Comparison of ENCODE assay signal across 9 cellular contexts in genomic region chr18:3255611-3256165, GRCh38. TPM values are rescaled to one million over a fixed set of nuclear protein-coding genes. Genes with fewer than 3 reads are reported as not detected.
DNase-seq lines count a peak whose midpoint lies in the region; ATAC-seq lines count a peak whose summit lies in the region.
"Had no signal": no experiment of that assay in that cellular context is flagged by ENCODE, and none has a peak within 500 bp of the region (broad histone marks: within the 10 kb centered on the region; RNA-seq: fewer than 3 reads in every experiment).

No MANE protein-coding gene starts in this region.

- no peak for DNase-seq in activated CD4-positive, alpha-beta T cell treated with anti-CD3 and anti-CD28 coated beads, Interleukin-2, amount 10 ng/mL, durations not matched to agents 24 days and 14 days
- no peak for DNase-seq in activated CD4-positive, alpha-beta T cell treated with anti-CD3 and anti-CD28 coated beads, Interleukin-2, amount 50 U/mL, for 4 hours
- no peak for DNase-seq in T-helper 17 cell
- DNase-seq in epithelial cell of prostate (ENCODE audit: low read depth, low spot score), result no peak
- no peak for DNase-seq in stimulated activated naive B cell treated with anti-CD40 and anti-IgM and Interleukin-4, amounts not matched to agents 10 μg/mL and 1 μg/mL and 100 μg/mL, for 72 hours
- no peak for DNase-seq in GF-D8 (lab: John Stamatoyannopoulos, UW)
- DNase-seq in cerebellar nuclear complex (lab: John Stamatoyannopoulos, UW), result no peak
- DNase-seq: activated CD4-positive, alpha-beta T cell treated with anti-CD3 and anti-CD28 coated beads, Interleukin-2, amount 50 U/mL, for 1 hour had no signal

- H3K9me3 ChIP-seq in T-helper 17 cell (ENCODE audit: control insufficient read depth, low read length, poor library complexity, severe bottlenecking), result no peaks in the 10 kb centered on the region

- no peaks in the 10 kb centered on the region for H3K9me3 Mint-ChIP-seq in activated CD4-positive, alpha-beta T cell treated with anti-CD3 and anti-CD28 coated beads, Interleukin-2, amount 10 ng/mL, durations not matched to agents 24 days and 14 days
- H3K9me3 Mint-ChIP-seq in stimulated activated naive B cell treated with anti-CD40 and anti-IgM and Interleukin-4, amounts not matched to agents 10 μg/mL and 1 μg/mL and 100 μg/mL, for 72 hours, result no peaks in the 10 kb centered on the region

- H3K27ac Mint-ChIP-seq in activated CD4-positive, alpha-beta T cell treated with anti-CD3 and anti-CD28 coated beads, Interleukin-2, amount 10 ng/mL, durations not matched to agents 24 days and 14 days, result peak overlapping the region; percentile 6
- H3K27ac Mint-ChIP-seq in T-helper 17 cell, result peak overlapping the region; percentile 95
- H3K27ac Mint-ChIP-seq in stimulated activated naive B cell treated with anti-CD40 and anti-IgM and Interleukin-4, amounts not matched to agents 10 μg/mL and 1 μg/mL and 100 μg/mL, for 72 hours, result peak overlapping the region; percentile 56

- ATAC-seq in T-helper 17 cell (no peak), HG02759 (IDR thresholded peaks at IDR 0.05; ENCODE audit: unreplicated experiment) (no peak)
- peak; percentile 65 to 68 for ATAC-seq in stimulated activated naive B cell treated with anti-CD40 and anti-IgM and Interleukin-4, amounts not matched to agents 10 μg/mL and 1 μg/mL and 100 μg/mL, for 72 hours (replicated peaks)

- H3K36me3 Mint-ChIP-seq in activated CD4-positive, alpha-beta T cell treated with anti-CD3 and anti-CD28 coated beads, Interleukin-2, amount 10 ng/mL, durations not matched to agents 24 days and 14 days (ENCODE audit: low read depth), result peaks cover 60% of the 10 kb centered on the region
- H3K36me3 Mint-ChIP-seq in T-helper 17 cell (ENCODE audit: low read depth), result peaks cover 13% of the 10 kb centered on the region
- H3K36me3 Mint-ChIP-seq in stimulated activated naive B cell treated with anti-CD40 and anti-IgM and Interleukin-4, amounts not matched to agents 10 μg/mL and 1 μg/mL and 100 μg/mL, for 72 hours, result peaks cover 38 to 53% of the 10 kb centered on the region in 2 donors

- intact Hi-C loops in activated CD4-positive, alpha-beta T cell treated with anti-CD3 and anti-CD28 coated beads, Interleukin-2, amount 10 ng/mL, durations not matched to agents 24 days and 14 days (cut with micrococcal nuclease), result no loop called here

- H3K4me1 Mint-ChIP-seq in activated CD4-positive, alpha-beta T cell treated with anti-CD3 and anti-CD28 coated beads, Interleukin-2, amount 10 ng/mL, durations not matched to agents 24 days and 14 days, result peaks cover 74% of the 10 kb centered on the region
- peaks cover 66% of the 10 kb centered on the region for H3K4me1 Mint-ChIP-seq in T-helper 17 cell
- H3K4me1 Mint-ChIP-seq in stimulated activated naive B cell treated with anti-CD40 and anti-IgM and Interleukin-4, amounts not matched to agents 10 μg/mL and 1 μg/mL and 100 μg/mL, for 72 hours, result peaks cover 33 to 76% of the 10 kb centered on the region in 2 donors

- H3K4me3 Mint-ChIP-seq in activated CD4-positive, alpha-beta T cell treated with anti-CD3 and anti-CD28 coated beads, Interleukin-2, amount 10 ng/mL, durations not matched to agents 24 days and 14 days, result no peak overlapping the region
- H3K4me3 Mint-ChIP-seq in T-helper 17 cell, result peak overlapping the region; percentile 60
- H3K4me3 Mint-ChIP-seq in stimulated activated naive B cell treated with anti-CD40 and anti-IgM and Interleukin-4, amounts not matched to agents 10 μg/mL and 1 μg/mL and 100 μg/mL, for 72 hours, result no peak overlapping the region

- peak overlapping the region; percentile 97 for H3K27ac ChIP-seq in epithelial cell of prostate

- no peaks in the 10 kb centered on the region for H3K27me3 Mint-ChIP-seq in activated CD4-positive, alpha-beta T cell treated with anti-CD3 and anti-CD28 coated beads, Interleukin-2, amount 10 ng/mL, durations not matched to agents 24 days and 14 days
- no peaks in the 10 kb centered on the region for H3K27me3 Mint-ChIP-seq in T-helper 17 cell
- H3K27me3 Mint-ChIP-seq in stimulated activated naive B cell treated with anti-CD40 and anti-IgM and Interleukin-4, amounts not matched to agents 10 μg/mL and 1 μg/mL and 100 μg/mL, for 72 hours, result no peaks in the 10 kb centered on the region

RNA-seq across cellular contexts. Expression of gene MYL12B, which starts 6.2 kb away (rescaled TPM):
- 239 and 245 TPM in 2 replicates for total RNA-seq in activated CD4-positive, alpha-beta T cell treated with anti-CD3 and anti-CD28 coated beads, Interleukin-2, amount 10 ng/mL, durations not matched to agents 24 days and 14 days
- 100 to 1,000 TPM; 172 to 178 TPM for total RNA-seq in T-helper 17 cell

RNA-seq across cellular contexts. Expression of gene MYL12A, which starts 8.1 kb away (rescaled TPM):
- total RNA-seq in activated CD4-positive, alpha-beta T cell treated with anti-CD3 and anti-CD28 coated beads, Interleukin-2, amount 10 ng/mL, durations not matched to agents 24 days and 14 days, result 337 and 340 TPM in 2 replicates
- total RNA-seq in T-helper 17 cell, result 100 to 1,000 TPM; 480 to 500 TPM

RNA-seq across cellular contexts. Expression of gene MYOM1, which starts 35.9 kb away (rescaled TPM):
- 0.75 and 1.3 TPM in 2 replicates for total RNA-seq in activated CD4-positive, alpha-beta T cell treated with anti-CD3 and anti-CD28 coated beads, Interleukin-2, amount 10 ng/mL, durations not matched to agents 24 days and 14 days
- total RNA-seq in T-helper 17 cell, result 1 to 10 TPM in 1 of 2 donors, under 1 TPM in 1; 0.92 to 3.2 TPM

Comparison
In these comparisons a context has a peak if more than half of its experiments do, and no peak if none do; other contexts are left out.
1. H3K27ac Mint-ChIP-seq: peak in every context shown above with its lines; median percentile 95 in T-helper 17 cell; 56 in stimulated activated naive B cell treated with anti-CD40 and anti-IgM and Interleukin-4, amounts not matched to agents 10 μg/mL and 1 μg/mL and 100 μg/mL, for 72 hours; 6 in activated CD4-positive, alpha-beta T cell treated with anti-CD3 and anti-CD28 coated beads, Interleukin-2, amount 10 ng/mL, durations not matched to agents 24 days and 14 days.
2. ATAC-seq: peak in stimulated activated naive B cell treated with anti-CD40 and anti-IgM and Interleukin-4, amounts not matched to agents 10 μg/mL and 1 μg/mL and 100 μg/mL, for 72 hours (2 of 2); none in T-helper 17 cell (single experiment) and HG02759 (single experiment).